In the genomic region with DNA sequence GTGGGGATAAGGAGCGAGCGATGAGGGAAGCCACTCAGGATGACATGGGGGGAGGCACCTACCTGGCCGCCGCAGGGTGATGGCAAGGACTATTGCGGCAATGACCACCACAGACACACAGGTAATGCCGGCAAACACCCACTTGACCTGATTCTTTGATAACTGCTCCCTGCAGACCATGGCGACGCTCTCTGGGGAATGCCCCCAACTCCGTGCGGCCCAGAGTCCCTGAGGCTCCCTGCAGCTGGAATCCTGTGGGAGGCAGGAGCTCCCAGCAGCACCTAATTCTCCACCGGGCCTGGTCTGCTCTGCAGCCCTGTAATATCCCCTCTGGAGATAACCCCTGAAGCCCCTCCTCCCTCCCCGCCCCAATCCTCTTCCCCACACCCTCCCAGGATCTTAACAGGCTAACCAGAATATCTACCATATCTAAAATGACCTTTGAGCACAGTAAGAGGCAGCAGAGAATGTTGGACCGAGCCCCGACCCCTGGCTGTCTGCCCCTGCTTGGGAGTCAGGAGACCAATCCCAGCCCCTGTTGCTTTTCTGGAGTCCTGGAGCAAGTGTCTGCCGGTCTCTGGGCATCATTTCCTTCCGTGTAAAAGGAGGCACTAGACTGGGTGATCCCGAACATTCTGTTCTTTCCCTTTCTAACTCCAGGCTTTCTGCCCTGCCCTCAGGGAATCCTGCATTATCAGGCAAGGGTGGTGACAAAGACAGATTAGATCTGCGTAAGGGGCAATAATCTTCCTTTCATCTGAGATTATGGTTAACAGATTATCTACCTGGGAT, we compare ENCODE assay signal across 2 cellular contexts.
A peak's percentile ranks its signal among the peaks of the same experiment; 100 is the strongest.
TF ChIP-seq lines count a peak whose summit lies in the region.

A gene (minus strand): TSS at position 310 of the 792 bp plus-strand sequence. CDS start 130 bp downstream, at position 180.

TF ChIP-seq in SK-N-SH, 30 proteins besides CTCF, POLR2A, EP300 and RAD21:
- TF ChIP-seq, protein P1, sequence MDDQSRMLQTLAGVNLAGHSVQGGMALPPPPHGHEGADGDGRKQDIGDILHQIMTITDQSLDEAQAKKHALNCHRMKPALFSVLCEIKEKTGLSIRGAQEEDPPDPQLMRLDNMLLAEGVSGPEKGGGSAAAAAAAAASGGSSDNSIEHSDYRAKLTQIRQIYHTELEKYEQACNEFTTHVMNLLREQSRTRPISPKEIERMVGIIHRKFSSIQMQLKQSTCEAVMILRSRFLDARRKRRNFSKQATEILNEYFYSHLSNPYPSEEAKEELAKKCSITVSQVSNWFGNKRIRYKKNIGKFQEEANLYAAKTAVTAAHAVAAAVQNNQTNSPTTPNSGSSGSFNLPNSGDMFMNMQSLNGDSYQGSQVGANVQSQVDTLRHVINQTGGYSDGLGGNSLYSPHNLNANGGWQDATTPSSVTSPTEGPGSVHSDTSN (IDR thresholded peaks at IDR 0.05) = no peak
- TF ChIP-seq GATA2 (CRISPR knock-in tag; IDR thresholded peaks at IDR 0.05) = 0 out of 2 replicates have a peak, but pooled peaks have one; percentile 28
TF ChIP-seq in SK-N-SH: peak in this region for 1.

TF ChIP-seq in SK-N-SH treated with all-trans-retinoic acid at 6 μM for 48 hours, 23 proteins besides CTCF, POLR2A, EP300 and RAD21:
- TF ChIP-seq, protein P2, sequence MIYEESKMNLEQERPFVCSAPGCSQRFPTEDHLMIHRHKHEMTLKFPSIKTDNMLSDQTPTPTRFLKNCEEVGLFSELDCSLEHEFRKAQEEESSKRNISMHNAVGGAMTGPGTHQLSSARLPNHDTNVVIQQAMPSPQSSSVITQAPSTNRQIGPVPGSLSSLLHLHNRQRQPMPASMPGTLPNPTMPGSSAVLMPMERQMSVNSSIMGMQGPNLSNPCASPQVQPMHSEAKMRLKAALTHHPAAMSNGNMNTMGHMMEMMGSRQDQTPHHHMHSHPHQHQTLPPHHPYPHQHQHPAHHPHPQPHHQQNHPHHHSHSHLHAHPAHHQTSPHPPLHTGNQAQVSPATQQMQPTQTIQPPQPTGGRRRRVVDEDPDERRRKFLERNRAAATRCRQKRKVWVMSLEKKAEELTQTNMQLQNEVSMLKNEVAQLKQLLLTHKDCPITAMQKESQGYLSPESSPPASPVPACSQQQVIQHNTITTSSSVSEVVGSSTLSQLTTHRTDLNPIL (CRISPR knock-in tag; IDR thresholded peaks at IDR 0.05; ENCODE audit: low read depth) = no peak
- TF ChIP-seq SNAI2 (CRISPR knock-in tag; IDR thresholded peaks at IDR 0.05) = no peak
- no peak for TF ChIP-seq RARB (CRISPR knock-in tag; IDR thresholded peaks at IDR 0.05)
- no peak for TF ChIP-seq BACH2 (CRISPR knock-in tag; IDR thresholded peaks at IDR 0.05; ENCODE audit: borderline replicate concordance)
- no peak for TF ChIP-seq PPARA (CRISPR knock-in tag; IDR thresholded peaks at IDR 0.05; ENCODE audit: borderline replicate concordance)
- no peak for TF ChIP-seq ISL1 (CRISPR knock-in tag; IDR thresholded peaks at IDR 0.05)
- TF ChIP-seq, protein P3, sequence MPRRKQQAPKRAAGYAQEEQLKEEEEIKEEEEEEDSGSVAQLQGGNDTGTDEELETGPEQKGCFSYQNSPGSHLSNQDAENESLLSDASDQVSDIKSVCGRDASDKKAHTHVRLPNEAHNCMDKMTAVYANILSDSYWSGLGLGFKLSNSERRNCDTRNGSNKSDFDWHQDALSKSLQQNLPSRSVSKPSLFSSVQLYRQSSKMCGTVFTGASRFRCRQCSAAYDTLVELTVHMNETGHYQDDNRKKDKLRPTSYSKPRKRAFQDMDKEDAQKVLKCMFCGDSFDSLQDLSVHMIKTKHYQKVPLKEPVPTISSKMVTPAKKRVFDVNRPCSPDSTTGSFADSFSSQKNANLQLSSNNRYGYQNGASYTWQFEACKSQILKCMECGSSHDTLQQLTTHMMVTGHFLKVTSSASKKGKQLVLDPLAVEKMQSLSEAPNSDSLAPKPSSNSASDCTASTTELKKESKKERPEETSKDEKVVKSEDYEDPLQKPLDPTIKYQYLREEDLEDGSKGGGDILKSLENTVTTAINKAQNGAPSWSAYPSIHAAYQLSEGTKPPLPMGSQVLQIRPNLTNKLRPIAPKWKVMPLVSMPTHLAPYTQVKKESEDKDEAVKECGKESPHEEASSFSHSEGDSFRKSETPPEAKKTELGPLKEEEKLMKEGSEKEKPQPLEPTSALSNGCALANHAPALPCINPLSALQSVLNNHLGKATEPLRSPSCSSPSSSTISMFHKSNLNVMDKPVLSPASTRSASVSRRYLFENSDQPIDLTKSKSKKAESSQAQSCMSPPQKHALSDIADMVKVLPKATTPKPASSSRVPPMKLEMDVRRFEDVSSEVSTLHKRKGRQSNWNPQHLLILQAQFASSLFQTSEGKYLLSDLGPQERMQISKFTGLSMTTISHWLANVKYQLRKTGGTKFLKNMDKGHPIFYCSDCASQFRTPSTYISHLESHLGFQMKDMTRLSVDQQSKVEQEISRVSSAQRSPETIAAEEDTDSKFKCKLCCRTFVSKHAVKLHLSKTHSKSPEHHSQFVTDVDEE (CRISPR knock-in tag; IDR thresholded peaks at IDR 0.05) = no peak
- TF ChIP-seq ZFP3 (CRISPR knock-in tag; IDR thresholded peaks at IDR 0.05) = no peak
- TF ChIP-seq ZNF70 (CRISPR knock-in tag; IDR thresholded peaks at IDR 0.05) = no peak
- TF ChIP-seq ESRRG (CRISPR knock-in tag; IDR thresholded peaks at IDR 0.05) = no peak
- TF ChIP-seq, protein P4, sequence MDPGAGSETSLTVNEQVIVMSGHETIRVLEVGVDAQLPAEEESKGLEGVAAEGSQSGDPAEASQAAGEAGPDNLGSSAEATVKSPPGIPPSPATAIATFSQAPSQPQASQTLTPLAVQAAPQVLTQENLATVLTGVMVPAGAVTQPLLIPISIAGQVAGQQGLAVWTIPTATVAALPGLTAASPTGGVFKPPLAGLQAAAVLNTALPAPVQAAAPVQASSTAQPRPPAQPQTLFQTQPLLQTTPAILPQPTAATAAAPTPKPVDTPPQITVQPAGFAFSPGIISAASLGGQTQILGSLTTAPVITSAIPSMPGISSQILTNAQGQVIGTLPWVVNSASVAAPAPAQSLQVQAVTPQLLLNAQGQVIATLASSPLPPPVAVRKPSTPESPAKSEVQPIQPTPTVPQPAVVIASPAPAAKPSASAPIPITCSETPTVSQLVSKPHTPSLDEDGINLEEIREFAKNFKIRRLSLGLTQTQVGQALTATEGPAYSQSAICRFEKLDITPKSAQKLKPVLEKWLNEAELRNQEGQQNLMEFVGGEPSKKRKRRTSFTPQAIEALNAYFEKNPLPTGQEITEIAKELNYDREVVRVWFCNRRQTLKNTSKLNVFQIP (CRISPR knock-in tag; IDR thresholded peaks at IDR 0.05; ENCODE audit: borderline replicate concordance, low read depth) = no peak
- no peak for TF ChIP-seq ZNF565 (CRISPR knock-in tag; conservative IDR thresholded peaks at IDR 0.05; ENCODE audit: low read depth)
- TF ChIP-seq ARNTL (CRISPR knock-in tag; IDR thresholded peaks at IDR 0.05; ENCODE audit: borderline replicate concordance, low read depth) = no peak
- TF ChIP-seq ZFP30 (CRISPR knock-in tag; IDR thresholded peaks at IDR 0.05) = no peak
- TF ChIP-seq, protein P5, sequence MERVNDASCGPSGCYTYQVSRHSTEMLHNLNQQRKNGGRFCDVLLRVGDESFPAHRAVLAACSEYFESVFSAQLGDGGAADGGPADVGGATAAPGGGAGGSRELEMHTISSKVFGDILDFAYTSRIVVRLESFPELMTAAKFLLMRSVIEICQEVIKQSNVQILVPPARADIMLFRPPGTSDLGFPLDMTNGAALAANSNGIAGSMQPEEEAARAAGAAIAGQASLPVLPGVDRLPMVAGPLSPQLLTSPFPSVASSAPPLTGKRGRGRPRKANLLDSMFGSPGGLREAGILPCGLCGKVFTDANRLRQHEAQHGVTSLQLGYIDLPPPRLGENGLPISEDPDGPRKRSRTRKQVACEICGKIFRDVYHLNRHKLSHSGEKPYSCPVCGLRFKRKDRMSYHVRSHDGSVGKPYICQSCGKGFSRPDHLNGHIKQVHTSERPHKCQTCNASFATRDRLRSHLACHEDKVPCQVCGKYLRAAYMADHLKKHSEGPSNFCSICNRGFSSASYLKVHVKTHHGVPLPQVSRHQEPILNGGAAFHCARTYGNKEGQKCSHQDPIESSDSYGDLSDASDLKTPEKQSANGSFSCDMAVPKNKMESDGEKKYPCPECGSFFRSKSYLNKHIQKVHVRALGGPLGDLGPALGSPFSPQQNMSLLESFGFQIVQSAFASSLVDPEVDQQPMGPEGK (CRISPR knock-in tag; IDR thresholded peaks at IDR 0.05; ENCODE audit: borderline replicate concordance) = no peak
- TF ChIP-seq, protein P6, sequence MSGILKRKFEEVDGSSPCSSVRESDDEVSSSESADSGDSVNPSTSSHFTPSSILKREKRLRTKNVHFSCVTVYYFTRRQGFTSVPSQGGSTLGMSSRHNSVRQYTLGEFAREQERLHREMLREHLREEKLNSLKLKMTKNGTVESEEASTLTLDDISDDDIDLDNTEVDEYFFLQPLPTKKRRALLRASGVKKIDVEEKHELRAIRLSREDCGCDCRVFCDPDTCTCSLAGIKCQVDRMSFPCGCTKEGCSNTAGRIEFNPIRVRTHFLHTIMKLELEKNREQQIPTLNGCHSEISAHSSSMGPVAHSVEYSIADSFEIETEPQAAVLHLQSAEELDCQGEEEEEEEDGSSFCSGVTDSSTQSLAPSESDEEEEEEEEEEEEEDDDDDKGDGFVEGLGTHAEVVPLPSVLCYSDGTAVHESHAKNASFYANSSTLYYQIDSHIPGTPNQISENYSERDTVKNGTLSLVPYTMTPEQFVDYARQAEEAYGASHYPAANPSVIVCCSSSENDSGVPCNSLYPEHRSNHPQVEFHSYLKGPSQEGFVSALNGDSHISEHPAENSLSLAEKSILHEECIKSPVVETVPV (CRISPR knock-in tag; IDR thresholded peaks at IDR 0.05) = no peak
- no peak for TF ChIP-seq TOX (CRISPR knock-in tag; IDR thresholded peaks at IDR 0.05; ENCODE audit: borderline replicate concordance)
- TF ChIP-seq TCF4 (CRISPR knock-in tag; IDR thresholded peaks at IDR 0.05; ENCODE audit: borderline replicate concordance) = no peak
